8 cellular contexts compared by ENCODE assay signal in genomic region chr4:52658671-52659015, GRCh38.
DNase-seq lines count a peak whose midpoint lies in the region; ATAC-seq lines count a peak whose summit lies in the region.

No MANE protein-coding gene starts in this region.

- peak overlapping the region; percentile 89 for H3K4me3 Mint-ChIP-seq in stimulated activated memory B cell treated with anti-CD40 and anti-IgM and Interleukin-4, amounts not matched to agents 10 μg/mL and 1 μg/mL and 100 μg/mL, for 72 hours

- peak overlapping the region; percentile 83 for H3K27ac Mint-ChIP-seq in stimulated activated memory B cell treated with anti-CD40 and anti-IgM and Interleukin-4, amounts not matched to agents 10 μg/mL and 1 μg/mL and 100 μg/mL, for 72 hours

- ATAC-seq in GM18868 (IDR thresholded peaks at IDR 0.05; ENCODE audit: unreplicated experiment), result peak; percentile 16
- peak; percentile 19 for ATAC-seq in HG03097 (IDR thresholded peaks at IDR 0.05; ENCODE audit: low FRiP score, unreplicated experiment)
- peak; percentile 51 for ATAC-seq in stimulated activated memory B cell treated with anti-CD40 and anti-IgM and Interleukin-4, amounts not matched to agents 10 μg/mL and 1 μg/mL and 100 μg/mL, for 72 hours
- ATAC-seq in GM21723 (IDR thresholded peaks at IDR 0.05; ENCODE audit: unreplicated experiment), result no peak

- H3K36me3 Mint-ChIP-seq in stimulated activated memory B cell treated with anti-CD40 and anti-IgM and Interleukin-4, amounts not matched to agents 10 μg/mL and 1 μg/mL and 100 μg/mL, for 72 hours, result peaks cover 31% of the 10 kb centered on the region

- H3K4me1 Mint-ChIP-seq in stimulated activated memory B cell treated with anti-CD40 and anti-IgM and Interleukin-4, amounts not matched to agents 10 μg/mL and 1 μg/mL and 100 μg/mL, for 72 hours, result peaks cover 39% of the 10 kb centered on the region

- peak overlapping the region; percentile 64 for H3K4me3 ChIP-seq in iPS-11a (ENCODE audit: low read depth, low read length)

- DNase-seq in activated gamma-delta T cell treated with Interleukin-2 at 50 U/mL for 16 hours (peak; percentile 10), CD1c-positive myeloid dendritic cell (ENCODE audit: extremely low spot score) (no peak)
- no peak for DNase-seq in activated CD4-positive, alpha-beta T cell treated with anti-CD3 and anti-CD28 coated beads for 4 hours

- H3K27me3 Mint-ChIP-seq in stimulated activated memory B cell treated with anti-CD40 and anti-IgM and Interleukin-4, amounts not matched to agents 10 μg/mL and 1 μg/mL and 100 μg/mL, for 72 hours, result no peaks in the 10 kb centered on the region

- peaks cover 3% of the 10 kb centered on the region for H3K9me3 Mint-ChIP-seq in stimulated activated memory B cell treated with anti-CD40 and anti-IgM and Interleukin-4, amounts not matched to agents 10 μg/mL and 1 μg/mL and 100 μg/mL, for 72 hours
